26 cellular contexts compared by ENCODE assay signal in genomic region chr3:97265237-97266005, GRCh38.
"Had no signal": no experiment of that assay in that cellular context is flagged by ENCODE, and none has a peak within 500 bp of the region (broad histone marks: within the 10 kb centered on the region; RNA-seq: fewer than 3 reads in every experiment).

No MANE protein-coding gene starts in this region.

- H3K9me3 Mint-ChIP-seq: activated CD4-positive, alpha-beta memory T cell treated with anti-CD3 and anti-CD28 coated beads for 36 hours; activated CD4-positive, alpha-beta T cell treated with anti-CD3 and anti-CD28 coated beads, Interleukin-2, amount 10 ng/mL, durations not matched to agents 24 days and 14 days; activated naive CD4-positive, alpha-beta T cell treated with anti-CD3 and anti-CD28 coated beads for 36 hours; activated naive CD8-positive, alpha-beta T cell treated with anti-CD3 and anti-CD28 coated beads for 36 hours; activated T-cell treated with anti-CD3 and anti-CD28 coated beads, Interleukin-2, amount 50 U/mL, for 4 hours had no signal

- DNase-seq: activated B cell treated with CpG ODN at 0.5 μM for 24 hours; activated CD4-positive, alpha-beta memory T cell treated with anti-CD3 and anti-CD28 coated beads for 36 hours; activated CD4-positive, alpha-beta T cell treated with anti-CD3 and anti-CD28 coated beads for 1 hour; activated CD4-positive, alpha-beta T cell treated with anti-CD3 and anti-CD28 coated beads, Interleukin-2, amount 10 ng/mL, durations not matched to agents 24 days and 14 days; activated CD8-positive, alpha-beta memory T cell treated with anti-CD3 and anti-CD28 coated beads for 24 hours; activated effector memory CD4-positive, alpha-beta T cell treated with anti-CD3 and anti-CD28 coated beads, Interleukin-2, amount 50 U/mL, for 16 hours; activated naive CD4-positive, alpha-beta T cell treated with anti-CD3 and anti-CD28 coated beads for 36 hours; activated naive CD8-positive, alpha-beta T cell treated with anti-CD3 and anti-CD28 coated beads for 36 hours; activated T-cell treated with anti-CD3 and anti-CD28 coated beads, Interleukin-2, amount 50 U/mL, for 4 hours; brain microvascular endothelial cell; NCI-H1092; NCI-H1417; NCI-H1930; NCI-H2107; NCI-H2171 treated with DMSO at 0.1 percent for 48 hours; NCI-H226; NCI-H526; NCI-H774; T-cell; T-helper 2 cell; T1000 had no signal

- H3K4me3 ChIP-seq: cardiac muscle cell, SK-N-MC had no signal

- H3K27ac ChIP-seq: brain microvascular endothelial cell, cardiac muscle cell, KMS-11, SK-N-MC had no signal

- H3K36me3 ChIP-seq: brain microvascular endothelial cell, cardiac muscle cell had no signal

- H3K27me3 ChIP-seq: brain microvascular endothelial cell, cardiac muscle cell had no signal

- ATAC-seq: activated T-cell treated with anti-CD3 and anti-CD28 coated beads, Interleukin-2, amount 50 U/mL, for 4 hours; Right ventricle myocardium inferior; T-cell had no signal

- H3K4me3 Mint-ChIP-seq: activated B cell treated with CpG ODN at 0.5 μM for 24 hours; activated CD4-positive, alpha-beta memory T cell treated with anti-CD3 and anti-CD28 coated beads for 36 hours; activated CD4-positive, alpha-beta T cell treated with anti-CD3 and anti-CD28 coated beads, Interleukin-2, amount 10 ng/mL, durations not matched to agents 24 days and 14 days; activated naive CD4-positive, alpha-beta T cell treated with anti-CD3 and anti-CD28 coated beads for 36 hours; activated naive CD8-positive, alpha-beta T cell treated with anti-CD3 and anti-CD28 coated beads for 36 hours; activated T-cell treated with anti-CD3 and anti-CD28 coated beads, Interleukin-2, amount 50 U/mL, for 4 hours; T-cell had no signal

- H3K27ac Mint-ChIP-seq: activated B cell treated with CpG ODN at 0.5 μM for 24 hours; activated CD4-positive, alpha-beta memory T cell treated with anti-CD3 and anti-CD28 coated beads for 36 hours; activated CD4-positive, alpha-beta T cell treated with anti-CD3 and anti-CD28 coated beads, Interleukin-2, amount 10 ng/mL, durations not matched to agents 24 days and 14 days; activated naive CD4-positive, alpha-beta T cell treated with anti-CD3 and anti-CD28 coated beads for 36 hours; activated naive CD8-positive, alpha-beta T cell treated with anti-CD3 and anti-CD28 coated beads for 36 hours; T-cell had no signal

- H3K4me2 ChIP-seq: KMS-11 had no signal

- H3K36me3 Mint-ChIP-seq: activated CD4-positive, alpha-beta memory T cell treated with anti-CD3 and anti-CD28 coated beads for 36 hours; activated naive CD8-positive, alpha-beta T cell treated with anti-CD3 and anti-CD28 coated beads for 36 hours; T-cell had no signal

- H3K27me3 Mint-ChIP-seq: activated B cell treated with CpG ODN at 0.5 μM for 24 hours; activated CD4-positive, alpha-beta memory T cell treated with anti-CD3 and anti-CD28 coated beads for 36 hours; activated CD4-positive, alpha-beta T cell treated with anti-CD3 and anti-CD28 coated beads, Interleukin-2, amount 10 ng/mL, durations not matched to agents 24 days and 14 days; activated naive CD8-positive, alpha-beta T cell treated with anti-CD3 and anti-CD28 coated beads for 36 hours; T-cell had no signal

- H3K4me1 Mint-ChIP-seq: activated B cell treated with CpG ODN at 0.5 μM for 24 hours; activated CD4-positive, alpha-beta T cell treated with anti-CD3 and anti-CD28 coated beads, Interleukin-2, amount 10 ng/mL, durations not matched to agents 24 days and 14 days; activated naive CD8-positive, alpha-beta T cell treated with anti-CD3 and anti-CD28 coated beads for 36 hours; T-cell had no signal

- FAIRE-seq: TTC549 had no signal

- H3K9ac ChIP-seq: KMS-11 had no signal
